ENCODE assay signal across 19 cellular contexts in genomic region chr22:42384506-42384905, GRCh38. TPM values are rescaled to one million over a fixed set of nuclear protein-coding genes. Genes with fewer than 3 reads are reported as not detected.
A peak's percentile ranks its signal among the peaks of the same experiment; 100 is the strongest.
DNase-seq lines count a peak whose midpoint lies in the region; ATAC-seq lines count a peak whose summit lies in the region.
"Had no signal": no experiment of that assay in that cellular context is flagged by ENCODE, and none has a peak within 500 bp of the region (broad histone marks: within the 10 kb centered on the region; RNA-seq: fewer than 3 reads in every experiment).

No MANE protein-coding gene starts in this region.

- peak overlapping the region; percentile 11 for H2BK5ac ChIP-seq in neuronal stem cell (ENCODE audit: low read length)

- H3K9me3 Mint-ChIP-seq in activated naive CD4-positive, alpha-beta T cell treated with anti-CD3 and anti-CD28 coated beads, Interleukin-2, amount 50 U/mL, for 72 hours, result no peaks in the 10 kb centered on the region
- H3K9me3 Mint-ChIP-seq in effector memory CD8-positive, alpha-beta T cell, result no peaks in the 10 kb centered on the region
- H3K9me3 Mint-ChIP-seq: CD4-positive, CD25-positive, alpha-beta regulatory T cell; CD8-positive, alpha-beta memory T cell had no signal

- H3K23ac ChIP-seq in neuronal stem cell (ENCODE audit: low read depth, low read length, poor library complexity), result peak overlapping the region; percentile 48

- peak overlapping the region; percentile 88 for H3K27ac ChIP-seq in Karpas-422 (ENCODE audit: low read length)
- H3K27ac ChIP-seq in neuronal stem cell (replicated peaks; ENCODE audit: low read length), result no peak overlapping the region

- WGBS in neuronal stem cell (ENCODE audit: extremely low coverage in 2 of 2, insufficient read length in 2 of 2, insufficient replicate concordance in 1 of 2), 2 donors, result no CpG with 5 or more reads among the region's 5 CpGs

- no peaks in the 10 kb centered on the region for H3K4me1 Mint-ChIP-seq in effector memory CD8-positive, alpha-beta T cell (ENCODE audit: low read depth in 2 of 2)
- H3K4me1 Mint-ChIP-seq: CD4-positive, CD25-positive, alpha-beta regulatory T cell; CD8-positive, alpha-beta memory T cell had no signal

- H3K4me2 ChIP-seq in Karpas-422 (ENCODE audit: low read depth, low read length, poor library complexity, severe bottlenecking) (peak overlapping the region; percentile 70), neuronal stem cell (ENCODE audit: insufficient read depth, low read length, poor library complexity, severe bottlenecking) (no peak overlapping the region)

- H2BK120ac ChIP-seq in neuronal stem cell (ENCODE audit: low read depth, low read length), result no peak overlapping the region

- H3K9me3 ChIP-seq in Karpas-422 (ENCODE audit: low read length), result no peaks in the 10 kb centered on the region
- no peaks in the 10 kb centered on the region for H3K9me3 ChIP-seq in neuronal stem cell (replicated peaks in 1 of 2; ENCODE audit: control insufficient read depth in 2 of 2, insufficient read depth in 1 of 2, low read depth in 1 of 2, low read length in 2 of 2)
- H3K9me3 ChIP-seq: HAP-1 had no signal

- no peak overlapping the region for H4K8ac ChIP-seq in neuronal stem cell (ENCODE audit: low read depth, low read length)

- no peaks in the 10 kb centered on the region for H3K79me1 ChIP-seq in neuronal stem cell (ENCODE audit: low read depth, low read length)

- H3K36me3 ChIP-seq in Karpas-422 (ENCODE audit: insufficient read depth, low read length) (no peaks in the 10 kb centered on the region), neuronal stem cell (replicated peaks in 1 of 2; ENCODE audit: control insufficient read depth in 2 of 2, insufficient read depth in 2 of 2, low read length in 2 of 2) (no peaks in the 10 kb centered on the region)
- H3K36me3 ChIP-seq: HAP-1 had no signal

- H3K4ac ChIP-seq in neuronal stem cell (ENCODE audit: low read length), result no peak overlapping the region

- H3K36me3 Mint-ChIP-seq in activated naive CD4-positive, alpha-beta T cell treated with anti-CD3 and anti-CD28 coated beads, Interleukin-2, amount 50 U/mL, for 72 hours, result no peaks in the 10 kb centered on the region
- H3K36me3 Mint-ChIP-seq in effector memory CD8-positive, alpha-beta T cell (ENCODE audit: insufficient read depth), result no peaks in the 10 kb centered on the region
- H3K36me3 Mint-ChIP-seq: CD4-positive, CD25-positive, alpha-beta regulatory T cell; CD8-positive, alpha-beta memory T cell had no signal

- H3K79me2 ChIP-seq in Karpas-422 (ENCODE audit: low read length), result no peaks in the 10 kb centered on the region

- no peak for DNase-seq in activated naive CD4-positive, alpha-beta T cell treated with anti-CD3 and anti-CD28 coated beads, Interleukin-2, amount 50 U/mL, for 72 hours (ENCODE audit: low spot score in 2 of 2)
- DNase-seq in activated naive CD4-positive, alpha-beta T cell treated with Interleukin-2 at 50 U/mL for 16 hours, result no peak
- peak; percentile 91 for DNase-seq in Karpas-422
- DNase-seq in neuronal stem cell (ENCODE audit: low spot score), result no peak
- DNase-seq in effector memory CD8-positive, alpha-beta T cell, result no peak
- no peak for DNase-seq in DMS153 treated with DMSO at 0.1 percent for 48 hours (lab: John Stamatoyannopoulos, UW; ENCODE audit: unreplicated experiment)
- DNase-seq: 8988T; C1 segment of cervical spinal cord; CD4-positive, CD25-positive, alpha-beta regulatory T cell; CD8-positive, alpha-beta memory T cell; COR-L47; DMS153; DMS79 treated with DMSO at 0.1 percent for 48 hours; GF-D8 had no signal

- H3K9ac ChIP-seq in Karpas-422 (ENCODE audit: low read length), result peak overlapping the region; percentile 62
- no peak overlapping the region for H3K9ac ChIP-seq in neuronal stem cell (ENCODE audit: low read depth, low read length, poor library complexity)

- H2AFZ ChIP-seq in Karpas-422 (ENCODE audit: low read length) (no peak overlapping the region), neuronal stem cell (ENCODE audit: low read length) (no peak overlapping the region)

- ATAC-seq in activated naive CD4-positive, alpha-beta T cell treated with anti-CD3 and anti-CD28 coated beads, Interleukin-2, amount 50 U/mL, for 72 hours, result no peak
- ATAC-seq in effector memory CD8-positive, alpha-beta T cell (replicated peaks), result no peak
- ATAC-seq in esophagus mucosa, result no peak

- no peak overlapping the region for H4K91ac ChIP-seq in neuronal stem cell (ENCODE audit: low read depth, low read length, poor library complexity)

- no peak overlapping the region for H2BK12ac ChIP-seq in neuronal stem cell (ENCODE audit: low read length)

- no peaks in the 10 kb centered on the region for H4K20me1 ChIP-seq in Karpas-422 (ENCODE audit: insufficient read depth, low read depth, low read length)

- H3K4me3 ChIP-seq in Karpas-422 (ENCODE audit: low read length), result peak overlapping the region; percentile 56; the same call in 1 of the 2 replicates
- H3K4me3 ChIP-seq in neuronal stem cell (ENCODE audit: low read length in 2 of 2), result no peak overlapping the region
- H3K4me3 ChIP-seq: HAP-1 had no signal

- peaks cover 58% of the 10 kb centered on the region for H3K4me1 ChIP-seq in Karpas-422 (ENCODE audit: low read length)
- H3K4me1 ChIP-seq in neuronal stem cell (ENCODE audit: control insufficient read depth in 2 of 2, insufficient read depth in 1 of 2, low read depth in 1 of 2, low read length in 2 of 2), result peaks cover 19 to 31% of the 10 kb centered on the region in 2 donors
- H3K4me1 ChIP-seq: HAP-1 had no signal

- H3K9me2 ChIP-seq in Karpas-422 (replicated peaks; ENCODE audit: insufficient read depth, low read length), result no peaks in the 10 kb centered on the region

- H3K18ac ChIP-seq in neuronal stem cell (ENCODE audit: low read length), result peak overlapping the region; percentile 89

- peak overlapping the region; percentile 78 for H2BK15ac ChIP-seq in neuronal stem cell (ENCODE audit: low read length)

- H3K27ac Mint-ChIP-seq in activated naive CD4-positive, alpha-beta T cell treated with anti-CD3 and anti-CD28 coated beads, Interleukin-2, amount 50 U/mL, for 72 hours, result peak overlapping the region; percentile 29 to 66
- H3K27ac Mint-ChIP-seq in effector memory CD8-positive, alpha-beta T cell, result no peak overlapping the region
- H3K27ac Mint-ChIP-seq: CD4-positive, CD25-positive, alpha-beta regulatory T cell; CD8-positive, alpha-beta memory T cell had no signal

- H2AK5ac ChIP-seq in neuronal stem cell (ENCODE audit: low read depth, low read length), result peak overlapping the region; percentile 91

- H3K27me3 Mint-ChIP-seq in effector memory CD8-positive, alpha-beta T cell, result peaks cover 0 to 16% of the 10 kb centered on the region in 2 donors

- H3K27me3 ChIP-seq in Karpas-422 (ENCODE audit: low read length) (no peaks in the 10 kb centered on the region; the same call in 1 of the 2 replicates), neuronal stem cell (ENCODE audit: control insufficient read depth in 3 of 3, insufficient read depth in 3 of 3, low read depth in 1 of 3, low read length in 3 of 3) (peaks cover 0 to 59% (median 0%) of the 10 kb centered on the region in 3 experiments)

- H3K14ac ChIP-seq in neuronal stem cell (ENCODE audit: low read length), result no peak overlapping the region

- H3K4me3 Mint-ChIP-seq in effector memory CD8-positive, alpha-beta T cell, result no peak overlapping the region
- H3K4me3 Mint-ChIP-seq: CD4-positive, CD25-positive, alpha-beta regulatory T cell; CD8-positive, alpha-beta memory T cell had no signal

RNA-seq across cellular contexts. Expression of gene NFAM1, which starts 47.7 kb away (rescaled TPM):
- under 1 TPM; 0.07 to 0.54 TPM for total RNA-seq in activated naive CD4-positive, alpha-beta T cell treated with anti-CD3 and anti-CD28 coated beads, Interleukin-2, amount 50 U/mL, for 72 hours
- not detected in 2 replicates for total RNA-seq in Karpas-422 (2014; rRNA removed; shearing (Covaris generic); ENCODE audit: low replicate concordance)
- 0.13 TPM for polyA plus RNA-seq in neuronal stem cell (2013, experiment 1 of 2)
- 0.14 TPM for polyA plus RNA-seq in neuronal stem cell (2013, experiment 2 of 2)
- total RNA-seq in esophagus mucosa, result 0.88 TPM
- total RNA-seq: H4, HT-29 had no signal
- polyA plus RNA-seq: AG04450; CD8-positive, alpha-beta memory T cell had no signal

Comparison
In these comparisons a context has a peak if more than half of its experiments do, and no peak if none do; other contexts are left out.
1. H3K27ac Mint-ChIP-seq: peak in activated naive CD4-positive, alpha-beta T cell treated with anti-CD3 and anti-CD28 coated beads, Interleukin-2, amount 50 U/mL, for 72 hours (2 of 2); none in effector memory CD8-positive, alpha-beta T cell (0 of 2).